In genomic region chr1:177239792-177240191, GRCh38 we compare ENCODE assay signal across 25 cellular contexts.
"Had no signal": no experiment of that assay in that cellular context is flagged by ENCODE, and none has a peak within 500 bp of the region (broad histone marks: within the 10 kb centered on the region; RNA-seq: fewer than 3 reads in every experiment).

No MANE protein-coding gene starts in this region.

- H3K4me3 Mint-ChIP-seq: naive thymus-derived CD8-positive, alpha-beta T cell; nephron; neural crest cell; stimulated activated memory B cell treated with anti-CD40 and anti-IgM and Interleukin-4, amounts not matched to agents 10 μg/mL and 1 μg/mL and 100 μg/mL, for 72 hours; stimulated activated naive CD8-positive, alpha-beta T cell treated with anti-CD3 and anti-CD28 coated beads, Interleukin-15, amount 100 ng/mL, for 72 hours; type B pancreatic cell had no signal

- H3K4me1 Mint-ChIP-seq: stimulated activated memory B cell treated with anti-CD40 and anti-IgM and Interleukin-4, amounts not matched to agents 10 μg/mL and 1 μg/mL and 100 μg/mL, for 72 hours; stimulated activated naive CD8-positive, alpha-beta T cell treated with anti-CD3 and anti-CD28 coated beads, Interleukin-15, amount 100 ng/mL, for 72 hours had no signal

- H3K9me3 ChIP-seq: left lung, lower lobe of right lung, right atrium auricular region, right lobe of liver, tibial nerve, uterus had no signal

- H3K79me2 ChIP-seq: parathyroid adenoma had no signal

- H3K9ac ChIP-seq: parathyroid adenoma had no signal

- H3K27ac ChIP-seq: left lung, lower lobe of right lung, parathyroid adenoma, right atrium auricular region, right lobe of liver, tibial nerve, uterus had no signal

- DNase-seq: hippocampal formation; kidney glomerular epithelial cell; left colon; left lung; lower lobe of right lung; mammary epithelial cell; mesenchymal stem cell; naive thymus-derived CD8-positive, alpha-beta T cell; nucleus accumbens; right lobe of liver; stimulated activated CD4-positive, alpha-beta T cell treated with anti-CD3 and anti-CD28 coated beads, Interleukin-1b, Interleukin-23, amount 100 ng/mL, for 48 hours; stimulated activated CD4-positive, alpha-beta T cell treated with anti-CD3 and anti-CD28 coated beads, Interleukin-2, amount 100 ng/mL, for 48 hours; stimulated activated CD4-positive, alpha-beta T cell treated with anti-CD3 and anti-CD28 coated beads, Interleukin-4, amount 100 ng/mL, for 4 hours; stimulated activated CD8-positive, alpha-beta memory T cell treated with anti-CD3 and anti-CD28 coated beads, Interleukin-4, amount 100 ng/mL, for 48 hours; stimulated activated naive CD4-positive, alpha-beta T cell treated with Interleukin-2 at 50 U/mL for 16 hours; stimulated activated naive CD8-positive, alpha-beta T cell treated with anti-CD3 and anti-CD28 coated beads, Interleukin-15, amount 100 ng/mL, for 72 hours; uterus had no signal

- H3K4me1 ChIP-seq: left lung, lower lobe of right lung, parathyroid adenoma, right atrium auricular region, right lobe of liver, tibial nerve, uterus had no signal

- H3K36me3 ChIP-seq: left lung, lower lobe of right lung, right atrium auricular region, right lobe of liver, tibial nerve, uterus had no signal

- H3K27me3 Mint-ChIP-seq: stimulated activated memory B cell treated with anti-CD40 and anti-IgM and Interleukin-4, amounts not matched to agents 10 μg/mL and 1 μg/mL and 100 μg/mL, for 72 hours; stimulated activated naive CD8-positive, alpha-beta T cell treated with anti-CD3 and anti-CD28 coated beads, Interleukin-15, amount 100 ng/mL, for 72 hours; type B pancreatic cell had no signal

- H3K4me2 ChIP-seq: smooth muscle cell had no signal

- H3K9me3 Mint-ChIP-seq: nephron, type B pancreatic cell had no signal

- ATAC-seq: left colon; left lung; lower lobe of right lung; naive thymus-derived CD8-positive, alpha-beta T cell; right lobe of liver; stimulated activated memory B cell treated with anti-CD40 and anti-IgM and Interleukin-4, amounts not matched to agents 10 μg/mL and 1 μg/mL and 100 μg/mL, for 72 hours; stimulated activated naive CD8-positive, alpha-beta T cell treated with anti-CD3 and anti-CD28 coated beads, Interleukin-15, amount 100 ng/mL, for 72 hours had no signal

- H2AFZ ChIP-seq: parathyroid adenoma had no signal

- H3K4me3 ChIP-seq: left lung, lower lobe of right lung, right atrium auricular region, right lobe of liver, smooth muscle cell, tibial nerve, uterus had no signal

- H3K27ac Mint-ChIP-seq: naive thymus-derived CD8-positive, alpha-beta T cell; nephron; stimulated activated memory B cell treated with anti-CD40 and anti-IgM and Interleukin-4, amounts not matched to agents 10 μg/mL and 1 μg/mL and 100 μg/mL, for 72 hours; stimulated activated naive CD8-positive, alpha-beta T cell treated with anti-CD3 and anti-CD28 coated beads, Interleukin-15, amount 100 ng/mL, for 72 hours; type B pancreatic cell had no signal

- H3K36me3 Mint-ChIP-seq: naive thymus-derived CD8-positive, alpha-beta T cell; stimulated activated memory B cell treated with anti-CD40 and anti-IgM and Interleukin-4, amounts not matched to agents 10 μg/mL and 1 μg/mL and 100 μg/mL, for 72 hours had no signal

- H3K27me3 ChIP-seq: left lung, right atrium auricular region, right lobe of liver, tibial nerve, uterus had no signal
